Comparison of ENCODE assay signal across 1 cellular context in genomic region chr6:30613251-30614043, GRCh38.
A peak's percentile ranks its signal among the peaks of the same experiment; 100 is the strongest.
TF ChIP-seq lines count a peak whose summit lies in the region.

No MANE protein-coding gene starts in this region.

TF ChIP-seq in HepG2, 621 proteins besides CTCF, POLR2A, EP300 and RAD21 (continues in another document):
- TF ChIP-seq NKX3-1 (CRISPR knock-in tag; IDR thresholded peaks at IDR 0.05), result peak; percentile 14; the same call in 1 of the 2 replicates
- TF ChIP-seq ZNF570 (CRISPR knock-in tag; IDR thresholded peaks at IDR 0.05; ENCODE audit: borderline replicate concordance), result no peak
- no peak for TF ChIP-seq SP1 (IDR thresholded peaks at IDR 0.05)
- no peak for TF ChIP-seq SP1 (CRISPR knock-in tag; IDR thresholded peaks at IDR 0.05)
- 0 out of 2 replicates have a peak, but pooled peaks have one; percentile 3 for TF ChIP-seq RXRB (CRISPR knock-in tag; IDR thresholded peaks at IDR 0.05; ENCODE audit: borderline replicate concordance)
- no peak for TF ChIP-seq GATAD2A (CRISPR knock-in tag; IDR thresholded peaks at IDR 0.05)
- 0 out of 2 replicates have a peak, but pooled peaks have one; percentile 6 for TF ChIP-seq ZBTB10 (CRISPR knock-in tag; IDR thresholded peaks at IDR 0.05; ENCODE audit: borderline replicate concordance)
- no peak for TF ChIP-seq HMG20B (CRISPR knock-in tag; conservative IDR thresholded peaks at IDR 0.05)
- no peak for TF ChIP-seq HNF4A (CRISPR knock-in tag; IDR thresholded peaks at IDR 0.05)
- TF ChIP-seq ZBTB25 (CRISPR knock-in tag; IDR thresholded peaks at IDR 0.05), result 0 out of 2 replicates have a peak, but pooled peaks have one; percentile 4
- TF ChIP-seq NCOA5 (CRISPR knock-in tag; IDR thresholded peaks at IDR 0.05), result 0 out of 2 replicates have a peak, but pooled peaks have one; percentile 31
- TF ChIP-seq BCLAF1 (IDR thresholded peaks at IDR 0.05), result no peak
- TF ChIP-seq ZNF770 (CRISPR knock-in tag; IDR thresholded peaks at IDR 0.05), result no peak
- no peak for TF ChIP-seq ZBTB38 (CRISPR knock-in tag; IDR thresholded peaks at IDR 0.05)
- TF ChIP-seq ZSCAN20 (CRISPR knock-in tag; IDR thresholded peaks at IDR 0.05; ENCODE audit: borderline replicate concordance), result no peak
- TF ChIP-seq CREB1 (IDR thresholded peaks at IDR 0.05), result no peak
- 0 out of 2 replicates have a peak, but pooled peaks have one; percentile 35 for TF ChIP-seq CREB1 (CRISPR knock-in tag; IDR thresholded peaks at IDR 0.05)
- 0 out of 2 replicates have a peak, but pooled peaks have one; percentile 0 for TF ChIP-seq ISL2 (CRISPR knock-in tag; IDR thresholded peaks at IDR 0.05)
- TF ChIP-seq TRAFD1 (CRISPR knock-in tag; IDR thresholded peaks at IDR 0.05; ENCODE audit: borderline replicate concordance), result no peak
- peak; percentile 93 for TF ChIP-seq RBM22 (optimal IDR thresholded peaks at IDR 0.05; ENCODE audit: low read length)
- no peak for TF ChIP-seq IKZF1 (IDR thresholded peaks at IDR 0.05)
- TF ChIP-seq HNRNPK (IDR thresholded peaks at IDR 0.05; ENCODE audit: low read depth, low read length, poor library complexity, severe bottlenecking), result peak; percentile 43
- TF ChIP-seq KIAA2018 (CRISPR knock-in tag; IDR thresholded peaks at IDR 0.05; ENCODE audit: borderline replicate concordance), result no peak
- TF ChIP-seq ZNF225 (CRISPR knock-in tag; IDR thresholded peaks at IDR 0.05), result no peak
- no peak for TF ChIP-seq E2F5 (CRISPR knock-in tag; conservative IDR thresholded peaks at IDR 0.05)
- TF ChIP-seq NR3C1 (CRISPR knock-in tag; IDR thresholded peaks at IDR 0.05), result no peak
- no peak for TF ChIP-seq SMC3 (IDR thresholded peaks at IDR 0.05; ENCODE audit: low read length)
- no peak for TF ChIP-seq ZNF543 (CRISPR knock-in tag; IDR thresholded peaks at IDR 0.05)
- TF ChIP-seq MATR3 (CRISPR knock-in tag; IDR thresholded peaks at IDR 0.05), result no peak
- TF ChIP-seq ZNF468 (CRISPR knock-in tag; IDR thresholded peaks at IDR 0.05), result no peak
- no peak for TF ChIP-seq PHF20 (CRISPR knock-in tag; IDR thresholded peaks at IDR 0.05)
- TF ChIP-seq ZNF207 (IDR thresholded peaks at IDR 0.05; ENCODE audit: borderline replicate concordance), result no peak
- TF ChIP-seq PCBP1 (IDR thresholded peaks at IDR 0.05; ENCODE audit: borderline replicate concordance, low read depth, low read length), result no peak
- no peak for TF ChIP-seq ZNF350 (CRISPR knock-in tag; IDR thresholded peaks at IDR 0.05; ENCODE audit: borderline replicate concordance, low read depth)
- TF ChIP-seq ZNF180 (CRISPR knock-in tag; IDR thresholded peaks at IDR 0.05; ENCODE audit: borderline replicate concordance, low read depth), result no peak
- 0 out of 2 replicates have a peak, but pooled peaks have one; percentile 17 for TF ChIP-seq HDAC1 (CRISPR knock-in tag; IDR thresholded peaks at IDR 0.05)
- no peak for TF ChIP-seq NAIF1 (CRISPR knock-in tag; IDR thresholded peaks at IDR 0.05; ENCODE audit: borderline replicate concordance)
- peak; percentile 63; the same call in 1 of the 2 replicates for TF ChIP-seq POLR2AphosphoS5 (IDR thresholded peaks at IDR 0.05; ENCODE audit: low read depth, low read length)
- no peak for TF ChIP-seq SRSF1 (optimal IDR thresholded peaks at IDR 0.05; ENCODE audit: low read depth, low read length)
- peak; percentile 31 for TF ChIP-seq CCAR2 (optimal IDR thresholded peaks at IDR 0.05; ENCODE audit: low read depth, low read length)
- TF ChIP-seq ZNF30 (CRISPR knock-in tag; IDR thresholded peaks at IDR 0.05), result no peak
- TF ChIP-seq ISX (CRISPR knock-in tag; conservative IDR thresholded peaks at IDR 0.05), result no peak
- no peak for TF ChIP-seq ZNF563 (CRISPR knock-in tag; IDR thresholded peaks at IDR 0.05)
- TF ChIP-seq POLR2AphosphoS2 (IDR thresholded peaks at IDR 0.05; ENCODE audit: low read depth, low read length), result peak; percentile 17; the same call in 1 of the 2 replicates
- TF ChIP-seq ZNF232 (CRISPR knock-in tag; IDR thresholded peaks at IDR 0.05; ENCODE audit: borderline replicate concordance), result no peak
- no peak for TF ChIP-seq ZNF572 (CRISPR knock-in tag; IDR thresholded peaks at IDR 0.05)
- no peak for TF ChIP-seq GTF3A (CRISPR knock-in tag; conservative IDR thresholded peaks at IDR 0.05)
- TF ChIP-seq SRSF4 (IDR thresholded peaks at IDR 0.05; ENCODE audit: low read depth, low read length, poor library complexity, severe bottlenecking), result peak; percentile 1
- no peak for TF ChIP-seq SMAD9 (CRISPR knock-in tag; IDR thresholded peaks at IDR 0.05)
- peak; percentile 19 for TF ChIP-seq POLR2G (IDR thresholded peaks at IDR 0.05; ENCODE audit: low read depth, low read length)
- peak; percentile 63 for TF ChIP-seq PAF1 (CRISPR knock-in tag; IDR thresholded peaks at IDR 0.05)
